8 cellular contexts compared by ENCODE assay signal in genomic region chr9:2271426-2271825, GRCh38.
DNase-seq lines count a peak whose midpoint lies in the region; ATAC-seq lines count a peak whose summit lies in the region.

No MANE protein-coding gene starts in this region.

- H3K4me1 Mint-ChIP-seq in activated naive CD8-positive, alpha-beta T cell treated with anti-CD3 and anti-CD28 coated beads for 36 hours = no peaks in the 10 kb centered on the region
- peaks cover 2% of the 10 kb centered on the region for H3K4me1 Mint-ChIP-seq in activated T-cell treated with anti-CD3 and anti-CD28 coated beads, Interleukin-2, amount 50 U/mL, for 4 hours (ENCODE audit: low read depth)

- no peaks in the 10 kb centered on the region for H3K9me3 Mint-ChIP-seq in activated naive CD8-positive, alpha-beta T cell treated with anti-CD3 and anti-CD28 coated beads for 36 hours
- H3K9me3 Mint-ChIP-seq in activated T-cell treated with anti-CD3 and anti-CD28 coated beads, Interleukin-2, amount 50 U/mL, for 4 hours = no peaks in the 10 kb centered on the region

- no peaks in the 10 kb centered on the region for H3K36me3 Mint-ChIP-seq in activated naive CD8-positive, alpha-beta T cell treated with anti-CD3 and anti-CD28 coated beads for 36 hours
- no peaks in the 10 kb centered on the region for H3K36me3 Mint-ChIP-seq in activated T-cell treated with anti-CD3 and anti-CD28 coated beads, Interleukin-2, amount 50 U/mL, for 4 hours (ENCODE audit: insufficient read depth)

- H3K27me3 Mint-ChIP-seq in activated naive CD8-positive, alpha-beta T cell treated with anti-CD3 and anti-CD28 coated beads for 36 hours = peaks cover 12% of the 10 kb centered on the region
- H3K27me3 Mint-ChIP-seq in activated T-cell treated with anti-CD3 and anti-CD28 coated beads, Interleukin-2, amount 50 U/mL, for 4 hours (ENCODE audit: low read depth) = peaks cover 7% of the 10 kb centered on the region

- DNase-seq in stimulated activated CD4-positive, alpha-beta T cell treated with anti-CD3 and anti-CD28 coated beads, Interleukin-2, amount 100 ng/mL, for 24 hours = peak; percentile 6 to 17
- DNase-seq in stimulated activated CD4-positive, alpha-beta T cell treated with anti-CD3 and anti-CD28 coated beads, Interleukin-4, amount 100 ng/mL, for 1 hour = no peak
- DNase-seq in SK-MEL-5 (ENCODE audit: low read depth, low spot score) = peak; percentile 16
- peak; percentile 50 to 73 for DNase-seq in lung microvascular endothelial cell (ENCODE audit: low read depth in 2 of 2)
- DNase-seq in activated naive CD8-positive, alpha-beta T cell treated with anti-CD3 and anti-CD28 coated beads for 36 hours = no peak
- DNase-seq in activated T-cell treated with anti-CD3 and anti-CD28 coated beads, Interleukin-2, amount 50 U/mL, for 4 hours = no peak

- H3K27ac Mint-ChIP-seq in activated naive CD8-positive, alpha-beta T cell treated with anti-CD3 and anti-CD28 coated beads for 36 hours = no peak overlapping the region

- in situ Hi-C loops in SK-MEL-5 (cut with HindIII; ENCODE audit: low pct_unique_long_range_greater_than_20kb, low sequenced_read_pairs) = no loop called here

- ATAC-seq in HG02981 (IDR thresholded peaks at IDR 0.05; ENCODE audit: unreplicated experiment) (peak; percentile 83), HG03025 (IDR thresholded peaks at IDR 0.05; ENCODE audit: low FRiP score, unreplicated experiment) (no peak)
- ATAC-seq in activated T-cell treated with anti-CD3 and anti-CD28 coated beads, Interleukin-2, amount 50 U/mL, for 4 hours = no peak

- H3K4me3 Mint-ChIP-seq in activated naive CD8-positive, alpha-beta T cell treated with anti-CD3 and anti-CD28 coated beads for 36 hours = no peak overlapping the region
- no peak overlapping the region for H3K4me3 Mint-ChIP-seq in activated T-cell treated with anti-CD3 and anti-CD28 coated beads, Interleukin-2, amount 50 U/mL, for 4 hours

Comparison
In these comparisons a context has a peak if more than half of its experiments do, and no peak if none do; other contexts are left out.
1. DNase-seq: peak in stimulated activated CD4-positive, alpha-beta T cell treated with anti-CD3 and anti-CD28 coated beads, Interleukin-2, amount 100 ng/mL, for 24 hours (2 of 2), SK-MEL-5 (single experiment) and lung microvascular endothelial cell (2 of 2); none in stimulated activated CD4-positive, alpha-beta T cell treated with anti-CD3 and anti-CD28 coated beads, Interleukin-4, amount 100 ng/mL, for 1 hour (single experiment), activated naive CD8-positive, alpha-beta T cell treated with anti-CD3 and anti-CD28 coated beads for 36 hours (single experiment) and activated T-cell treated with anti-CD3 and anti-CD28 coated beads, Interleukin-2, amount 50 U/mL, for 4 hours (single experiment).